ENCODE assay signal across 16 cellular contexts in the genomic region with DNA sequence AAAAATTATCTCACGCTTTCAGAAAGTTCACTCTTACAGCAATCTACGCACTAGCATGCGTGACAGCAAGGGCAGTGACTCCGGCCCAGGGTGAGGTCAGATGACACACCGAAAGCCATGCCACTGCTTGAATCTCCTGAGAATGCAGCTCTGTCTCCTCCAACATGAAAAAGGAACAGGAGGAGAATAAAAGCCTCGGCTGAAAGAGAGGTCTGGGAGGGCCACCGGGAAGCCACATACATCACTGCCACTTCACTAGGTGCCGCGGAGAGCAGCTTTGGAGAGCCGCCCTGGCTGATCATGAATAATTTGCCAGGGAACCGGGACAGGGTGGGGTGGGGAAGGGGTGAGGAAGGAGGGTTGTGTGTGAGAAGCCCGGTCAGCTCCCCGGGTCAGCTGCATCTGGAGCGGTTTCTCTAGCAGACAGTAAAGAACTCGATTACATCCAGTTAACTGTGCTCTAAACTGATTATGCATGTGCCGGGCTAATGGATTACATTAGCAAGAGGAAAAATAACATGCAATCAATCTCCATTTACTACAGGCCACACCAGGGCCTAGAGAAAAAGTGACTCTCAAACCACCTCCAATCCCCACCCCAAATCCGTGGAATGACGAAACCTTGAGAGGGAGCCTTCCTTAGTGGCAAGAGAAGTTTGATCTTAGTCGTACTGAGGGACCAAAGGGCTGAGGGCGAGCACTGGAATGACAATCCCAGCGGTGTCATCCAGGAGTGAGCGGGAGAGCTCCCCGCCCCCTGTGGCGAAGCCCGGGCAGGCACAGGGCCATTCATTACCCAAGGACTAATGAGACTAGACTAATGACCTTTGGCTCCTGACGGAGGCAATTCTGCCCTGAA.
A peak's percentile ranks its signal among the peaks of the same experiment; 100 is the strongest.
DNase-seq lines count a peak whose midpoint lies in the region; ATAC-seq and TF ChIP-seq lines count a peak whose summit lies in the region.
"Had no signal": no experiment of that assay in that cellular context is flagged by ENCODE, and none has a peak within 500 bp of the region (broad histone marks: within the 10 kb centered on the region; RNA-seq: fewer than 3 reads in every experiment).

No MANE protein-coding gene starts in this region.

- H3K4me1 ChIP-seq in neuronal stem cell (ENCODE audit: control insufficient read depth in 2 of 2, insufficient read depth in 1 of 2, low read depth in 1 of 2, low read length in 2 of 2): peaks cover 12 to 23% of the 10 kb centered on the region in 2 donors
- H3K4me1 ChIP-seq in uterus: peaks cover 0 to 8% of the 10 kb centered on the region in 2 donors

- H3K23ac ChIP-seq in neuronal stem cell (ENCODE audit: low read depth, low read length, poor library complexity): no peak overlapping the region

- H3K4me1 Mint-ChIP-seq in chondrocyte (ENCODE audit: low read depth): peaks cover 86% of the 10 kb centered on the region
- H3K4me1 Mint-ChIP-seq: activated naive CD8-positive, alpha-beta T cell treated with anti-CD3 and anti-CD28 coated beads, Interleukin-2, amount 50 U/mL, for 24 hours had no signal

- ATAC-seq in HG02642 (IDR thresholded peaks at IDR 0.05; ENCODE audit: poor library complexity, unreplicated experiment): no peak
- ATAC-seq: activated naive CD8-positive, alpha-beta T cell treated with anti-CD3 and anti-CD28 coated beads, Interleukin-2, amount 50 U/mL, for 24 hours had no signal

- intact Hi-C loops in uterus (cut with DNase I; ENCODE audit: low total_unique reads): no loop called here

- H3K27me3 ChIP-seq in neuronal stem cell (ENCODE audit: control insufficient read depth in 3 of 3, insufficient read depth in 3 of 3, low read depth in 1 of 3, low read length in 3 of 3) (no peaks in the 10 kb centered on the region), uterus (no peaks in the 10 kb centered on the region)
- H3K27me3 ChIP-seq: SJCRH30 had no signal

- H3K27me3 Mint-ChIP-seq in chondrocyte (ENCODE audit: low read depth): no peaks in the 10 kb centered on the region
- H3K27me3 Mint-ChIP-seq: activated naive CD8-positive, alpha-beta T cell treated with anti-CD3 and anti-CD28 coated beads, Interleukin-2, amount 50 U/mL, for 24 hours; CD4-positive, alpha-beta T cell had no signal

- H3K9me3 ChIP-seq in neuronal stem cell (replicated peaks in 1 of 2; ENCODE audit: control insufficient read depth in 2 of 2, insufficient read depth in 1 of 2, low read depth in 1 of 2, low read length in 2 of 2): peaks cover 2 to 17% of the 10 kb centered on the region in 2 donors
- H3K9me3 ChIP-seq in uterus: no peaks in the 10 kb centered on the region
- H3K9me3 ChIP-seq: SJCRH30 had no signal

- no peak overlapping the region for H2BK5ac ChIP-seq in neuronal stem cell (ENCODE audit: low read length)

- peaks cover 2% of the 10 kb centered on the region for H3K79me1 ChIP-seq in neuronal stem cell (ENCODE audit: low read depth, low read length)

- no CpG with 5 or more reads among the region's 26 CpGs for WGBS in neuronal stem cell (ENCODE audit: extremely low coverage in 2 of 2, insufficient read length in 2 of 2, insufficient replicate concordance in 1 of 2), 2 donors

- H3K9me3 Mint-ChIP-seq in chondrocyte (ENCODE audit: low read depth): no peaks in the 10 kb centered on the region
- H3K9me3 Mint-ChIP-seq: activated naive CD8-positive, alpha-beta T cell treated with anti-CD3 and anti-CD28 coated beads, Interleukin-2, amount 50 U/mL, for 24 hours; CD4-positive, alpha-beta T cell had no signal

- no peak overlapping the region for H3K4ac ChIP-seq in neuronal stem cell (ENCODE audit: low read length)

- H2BK12ac ChIP-seq in neuronal stem cell (ENCODE audit: low read length): no peak overlapping the region

- DNase-seq in chondrocyte (ENCODE audit: low spot score) (no peak), hepatic stellate cell (ENCODE audit: low spot score) (peak; percentile 86), neuronal stem cell (ENCODE audit: low spot score) (peak; percentile 61), uterus (no peak), NCI-H128 (lab: John Stamatoyannopoulos, UW; ENCODE audit: unreplicated experiment) (no peak), germinal center (ENCODE audit: low spot score) (no peak)
- DNase-seq: activated naive CD8-positive, alpha-beta T cell treated with anti-CD3 and anti-CD28 coated beads, Interleukin-2, amount 50 U/mL, for 24 hours; CD4-positive, alpha-beta T cell; foreskin melanocyte; mammary epithelial cell; NCI-H1436 treated with DMSO at 0.1 percent for 48 hours; NCI-H526 treated with DMSO at 0.1 percent for 48 hours; SJCRH30 had no signal

- H3K36me3 ChIP-seq in neuronal stem cell (replicated peaks in 1 of 2; ENCODE audit: control insufficient read depth in 2 of 2, insufficient read depth in 2 of 2, low read length in 2 of 2) (peaks cover 6 to 95% of the 10 kb centered on the region in 2 donors), uterus (no peaks in the 10 kb centered on the region)

- peak overlapping the region; percentile 95 for H3K27ac Mint-ChIP-seq in chondrocyte (ENCODE audit: unreplicated experiment)
- H3K27ac Mint-ChIP-seq: activated naive CD8-positive, alpha-beta T cell treated with anti-CD3 and anti-CD28 coated beads, Interleukin-2, amount 50 U/mL, for 24 hours; CD4-positive, alpha-beta T cell had no signal

- H3K4me3 Mint-ChIP-seq in chondrocyte (ENCODE audit: unreplicated experiment): peak overlapping the region; percentile 33
- H3K4me3 Mint-ChIP-seq: activated naive CD8-positive, alpha-beta T cell treated with anti-CD3 and anti-CD28 coated beads, Interleukin-2, amount 50 U/mL, for 24 hours; CD4-positive, alpha-beta T cell had no signal

- H3K4me3 ChIP-seq in neuronal stem cell (ENCODE audit: low read length in 2 of 2) (no peak overlapping the region), uterus (no peak overlapping the region)
- H3K4me3 ChIP-seq: SJCRH30 had no signal

- H4K8ac ChIP-seq in neuronal stem cell (ENCODE audit: low read depth, low read length): no peak overlapping the region

- no peak overlapping the region for H3K9ac ChIP-seq in neuronal stem cell (ENCODE audit: low read depth, low read length, poor library complexity)
- H3K9ac ChIP-seq: KMS-11 had no signal

- H3K27ac ChIP-seq in neuronal stem cell (replicated peaks; ENCODE audit: low read length) (peak overlapping the region; percentile 6), uterus (peak overlapping the region; percentile 7 to 43)
- H3K27ac ChIP-seq: KMS-11, SJCRH30, VCaP had no signal

- H4K91ac ChIP-seq in neuronal stem cell (ENCODE audit: low read depth, low read length, poor library complexity): no peak overlapping the region

- TF ChIP-seq CTCF in chondrocyte (IDR thresholded peaks at IDR 0.05): no peak
- no peak for TF ChIP-seq CTCF in uterus (IDR thresholded peaks at IDR 0.05)

- no peak overlapping the region for H3K18ac ChIP-seq in neuronal stem cell (ENCODE audit: low read length)

- H2AFZ ChIP-seq in neuronal stem cell (ENCODE audit: low read length): no peak overlapping the region

- no peak for TF ChIP-seq POLR2A in uterus (IDR thresholded peaks at IDR 0.05)

- no peak overlapping the region for H3K14ac ChIP-seq in neuronal stem cell (ENCODE audit: low read length)

- H3K36me3 Mint-ChIP-seq in chondrocyte (ENCODE audit: low read depth): peaks cover 32% of the 10 kb centered on the region

- no peak overlapping the region for H2BK120ac ChIP-seq in neuronal stem cell (ENCODE audit: low read depth, low read length)

- no peak overlapping the region for H2BK15ac ChIP-seq in neuronal stem cell (ENCODE audit: low read length)

- H2AK5ac ChIP-seq in neuronal stem cell (ENCODE audit: low read depth, low read length): no peak overlapping the region

- no peak overlapping the region for H3K4me2 ChIP-seq in neuronal stem cell (ENCODE audit: insufficient read depth, low read length, poor library complexity, severe bottlenecking)
- H3K4me2 ChIP-seq: KMS-11 had no signal

Comparison
In these comparisons a context has a peak if more than half of its experiments do, and no peak if none do; other contexts are left out.
1. DNase-seq: peak in hepatic stellate cell (single experiment) and neuronal stem cell (single experiment); none in chondrocyte (single experiment), uterus (0 of 2), NCI-H128 (single experiment) and germinal center (single experiment).